ENCODE assay signal across 28 cellular contexts in the genomic region with DNA sequence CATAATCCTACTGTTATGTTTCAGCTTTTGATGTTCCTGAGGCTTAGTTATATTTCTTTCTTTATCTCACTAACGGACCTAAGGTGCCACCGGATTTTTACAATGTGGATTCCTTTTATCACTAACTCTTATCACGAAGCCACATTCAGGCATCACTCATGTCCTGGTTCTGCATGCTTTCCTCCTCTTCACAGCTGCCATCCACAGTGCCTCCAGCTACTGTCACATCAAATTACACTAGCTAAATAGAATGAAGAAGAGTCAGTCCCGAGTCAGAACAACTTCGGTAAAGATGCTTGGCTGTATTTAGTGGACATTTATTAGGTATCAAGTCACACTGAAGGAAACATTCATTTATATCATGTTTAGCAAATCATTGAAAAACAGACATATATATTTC.
"Had no signal": no experiment of that assay in that cellular context is flagged by ENCODE, and none has a peak within 500 bp of the region (broad histone marks: within the 10 kb centered on the region; RNA-seq: fewer than 3 reads in every experiment).

No MANE protein-coding gene starts in this region.

- H3K27me3 ChIP-seq: heart left ventricle, pancreas, right atrium auricular region, right lobe of liver, stomach, testis, tibial artery, upper lobe of right lung had no signal

- H3K4me1 ChIP-seq: left ventricle myocardium inferior, pancreas, prostate gland, right lobe of liver, stomach, testis, upper lobe of right lung had no signal

- H3K4me3 ChIP-seq: heart left ventricle, left ventricle myocardium inferior, lung, mucosa of descending colon, pancreas, prostate gland, right atrium auricular region, right lobe of liver, skin epidermis, stomach, testis, tibial artery, upper lobe of right lung had no signal

- DNase-seq: heart left ventricle; hypothalamus; immature natural killer cell; kidney; left colon; left ventricle myocardium inferior; midbrain; mucosa of descending colon; naive thymus-derived CD8-positive, alpha-beta T cell; nucleus accumbens; pancreas; posterior cingulate gyrus; right lobe of liver; stimulated activated CD4-positive, alpha-beta T cell treated with anti-CD3 and anti-CD28 coated beads, Interleukin-12 subunit alpha, Interleukin-12 subunit beta, amount 100 ng/mL, for 4 hours; stimulated activated CD4-positive, alpha-beta T cell treated with anti-CD3 and anti-CD28 coated beads, Interleukin-15, amount 100 ng/mL, for 24 hours; stimulated activated CD4-positive, alpha-beta T cell treated with anti-CD3 and anti-CD28 coated beads, Interleukin-2, amount 100 ng/mL, for 24 hours; stimulated activated CD4-positive, alpha-beta T cell treated with anti-CD3 and anti-CD28 coated beads, Interleukin-4, amount 100 ng/mL, for 1 hour; stimulated activated naive B cell treated with anti-CD40 and anti-IgM and Interleukin-4, amounts not matched to agents 10 μg/mL and 1 μg/mL and 100 μg/mL, for 72 hours; stimulated activated naive CD8-positive, alpha-beta T cell treated with anti-CD3 and anti-CD28 coated beads, Interleukin-15, Interleukin-2, amounts not matched to agents 100 U/mL and 50 U/mL, for 24 hours; stomach; testis; tibial artery; trophoblast cell; upper lobe of right lung had no signal

- ATAC-seq: left colon; mucosa of descending colon; naive thymus-derived CD8-positive, alpha-beta T cell; pancreas; right lobe of liver; stimulated activated naive B cell treated with anti-CD40 and anti-IgM and Interleukin-4, amounts not matched to agents 10 μg/mL and 1 μg/mL and 100 μg/mL, for 72 hours; stimulated activated naive CD8-positive, alpha-beta T cell treated with anti-CD3 and anti-CD28 coated beads, Interleukin-15, Interleukin-2, amounts not matched to agents 100 U/mL and 50 U/mL, for 24 hours; upper lobe of right lung had no signal

- H3K9me3 ChIP-seq: mucosa of descending colon, pancreas, prostate gland, right lobe of liver, testis, tibial artery, upper lobe of right lung had no signal

- H3K27ac ChIP-seq: heart left ventricle, left ventricle myocardium inferior, pancreas, prostate gland, right atrium auricular region, right lobe of liver, skin epidermis, stomach, testis, upper lobe of right lung had no signal

- H3K36me3 ChIP-seq: heart left ventricle, left ventricle myocardium inferior, pancreas, prostate gland, right atrium auricular region, right lobe of liver, stomach, tibial artery, upper lobe of right lung had no signal
